ENCODE assay signal across 24 cellular contexts in genomic region chr2:168196764-168197180, GRCh38. TPM values are rescaled to one million over a fixed set of nuclear protein-coding genes. Genes with fewer than 3 reads are reported as not detected.
DNase-seq lines count a peak whose midpoint lies in the region; ATAC-seq, FAIRE-seq and TF ChIP-seq lines count a peak whose summit lies in the region.
"Had no signal": no experiment of that assay in that cellular context is flagged by ENCODE, and none has a peak within 500 bp of the region (broad histone marks: within the 10 kb centered on the region; RNA-seq: fewer than 3 reads in every experiment).

No MANE protein-coding gene starts in this region.

- H2BK5ac ChIP-seq in neuronal stem cell (ENCODE audit: low read length): no peak overlapping the region

- intact Hi-C loops in activated CD4-positive, alpha-beta T cell treated with anti-CD3 and anti-CD28 coated beads, Interleukin-2, amount 10 ng/mL, durations not matched to agents 24 days and 14 days (cut with micrococcal nuclease): no loop called here
- intact Hi-C loops in HCT116 (cut with micrococcal nuclease): no loop called here

- H3K9ac ChIP-seq in HCT116 (ENCODE audit: low read length): peak overlapping the region; percentile 34; the same call in 1 of the 2 replicates
- no peak overlapping the region for H3K9ac ChIP-seq in neuronal stem cell (ENCODE audit: low read depth, low read length, poor library complexity)

- CTCF ChIA-PET in HCT116 (lab: Charles Lee): no interaction called here

- H3K27me3 ChIP-seq in HCT116 (ENCODE audit: insufficient read depth, low read length) (no peaks in the 10 kb centered on the region), hepatocyte (no peaks in the 10 kb centered on the region), small intestine (ENCODE audit: control insufficient read depth in 2 of 2, insufficient read depth in 2 of 2, low read length in 2 of 2) (no peaks in the 10 kb centered on the region), neuronal stem cell (ENCODE audit: control insufficient read depth in 3 of 3, insufficient read depth in 3 of 3, low read depth in 1 of 3, low read length in 3 of 3) (peaks cover 0 to 7% (median 0%) of the 10 kb centered on the region in 3 experiments)
- H3K27me3 ChIP-seq: brain microvascular endothelial cell, uterus had no signal

- H4K91ac ChIP-seq in neuronal stem cell (ENCODE audit: low read depth, low read length, poor library complexity): no peak overlapping the region

- H3K9me2 ChIP-seq in HCT116 (ENCODE audit: insufficient read depth): no peaks in the 10 kb centered on the region
- H3K9me2 ChIP-seq in hepatocyte (replicated peaks; ENCODE audit: insufficient read depth): no peaks in the 10 kb centered on the region

- H3K27ac Mint-ChIP-seq in activated CD4-positive, alpha-beta T cell treated with anti-CD3 and anti-CD28 coated beads, Interleukin-2, amount 10 ng/mL, durations not matched to agents 24 days and 14 days: peak overlapping the region; percentile 23

- H3K79me2 ChIP-seq in HCT116 (ENCODE audit: insufficient read depth, low read length) (peaks cover 99% of the 10 kb centered on the region), hepatocyte (peaks cover 95% of the 10 kb centered on the region)

- 81% methylated on average over 4 of the region's 4 CpGs for WGBS in hepatocyte (ENCODE audit: low lambda C conversion rate, missing lambda C conversion rate)
- WGBS in small intestine, 3 donors: 18 to 68% (median 35%) methylated on average over 4 of the region's 4 CpGs
- no CpG with 5 or more reads among the region's 4 CpGs for WGBS in neuronal stem cell (ENCODE audit: extremely low coverage in 2 of 2, insufficient read length in 2 of 2, insufficient replicate concordance in 1 of 2), 2 donors

- peaks cover 94 to 100% of the 10 kb centered on the region in 2 experiments for H3K4me1 ChIP-seq in HCT116 (ENCODE audit: control insufficient read depth in 1 of 2, insufficient read depth in 2 of 2, low read length in 2 of 2)
- H3K4me1 ChIP-seq in hepatocyte (ENCODE audit: insufficient read depth): peaks cover 22% of the 10 kb centered on the region
- peaks cover 17 to 29% of the 10 kb centered on the region in 2 donors for H3K4me1 ChIP-seq in small intestine (ENCODE audit: control insufficient read depth in 2 of 2, insufficient read depth in 1 of 2, low read depth in 1 of 2, low read length in 1 of 2)
- H3K4me1 ChIP-seq in neuronal stem cell (ENCODE audit: control insufficient read depth in 2 of 2, insufficient read depth in 1 of 2, low read depth in 1 of 2, low read length in 2 of 2): peaks cover 4 to 25% of the 10 kb centered on the region in 2 donors
- H3K4me1 ChIP-seq: uterus had no signal

- no peak overlapping the region for H3K14ac ChIP-seq in neuronal stem cell (ENCODE audit: low read length)

- no peak overlapping the region for H2AK5ac ChIP-seq in neuronal stem cell (ENCODE audit: low read depth, low read length)

- TF ChIP-seq CTCF in HCT116 (IDR thresholded peaks at IDR 0.05 in 2 of 3, conservative IDR thresholded peaks at IDR 0.05 in 1 of 3; ENCODE audit: borderline replicate concordance in 1 of 3, insufficient read depth in 1 of 3, low read depth in 2 of 3, low read length in 2 of 3) (no peak), hepatocyte (IDR thresholded peaks at IDR 0.05; ENCODE audit: poor library complexity) (no peak)

- no peak for FAIRE-seq in small intestine (lab: Jason Lieb, UNC)
- FAIRE-seq: A549 had no signal

- RAD21 ChIA-PET in HCT116 (lab: Charles Lee; ENCODE audit: low non-redundant PET in 1 of 2, low total read pairs in 2 of 2, uncharacterized antibody in 2 of 2, unreplicated experiment in 2 of 2): no interaction called here

- H3K27me3 Mint-ChIP-seq in activated CD4-positive, alpha-beta T cell treated with anti-CD3 and anti-CD28 coated beads, Interleukin-2, amount 10 ng/mL, durations not matched to agents 24 days and 14 days: no peaks in the 10 kb centered on the region
- H3K27me3 Mint-ChIP-seq: activated naive CD8-positive, alpha-beta T cell treated with anti-CD3 and anti-CD28 coated beads, Interleukin-2, amount 10 ng/mL, durations not matched to agents 7 days and 5 days had no signal

- no peak for TF ChIP-seq POLR2A in HCT116 (IDR thresholded peaks at IDR 0.05; ENCODE audit: borderline replicate concordance, extremely low read depth, insufficient read depth, insufficient read length)

- H3K18ac ChIP-seq in neuronal stem cell (ENCODE audit: low read length): no peak overlapping the region

- no peak overlapping the region for H2BK12ac ChIP-seq in neuronal stem cell (ENCODE audit: low read length)

- 0 out of 4 replicates have a peak overlapping the region, but pooled peaks of 1 of the 2 experiments have one; percentile 2 for H3K4me3 ChIP-seq in HCT116 (replicated peaks in 1 of 2; ENCODE audit: low read depth in 1 of 2, low read length in 2 of 2)
- H3K4me3 ChIP-seq in hepatocyte: no peak overlapping the region
- H3K4me3 ChIP-seq in small intestine (ENCODE audit: low read depth in 1 of 2, low read length in 2 of 2): no peak overlapping the region
- no peak overlapping the region for H3K4me3 ChIP-seq in neuronal stem cell (ENCODE audit: low read length in 2 of 2)
- H3K4me3 ChIP-seq: A549, uterus had no signal

- no peak overlapping the region for H3K23ac ChIP-seq in neuronal stem cell (ENCODE audit: low read depth, low read length, poor library complexity)

- H3K9me3 ChIP-seq in HCT116 (ENCODE audit: control insufficient read depth in 1 of 2, insufficient read depth in 1 of 2, low read depth in 1 of 2, low read length in 2 of 2) (no peaks in the 10 kb centered on the region), hepatocyte (ENCODE audit: low read depth) (no peaks in the 10 kb centered on the region), small intestine (ENCODE audit: control insufficient read depth, low read depth) (no peaks in the 10 kb centered on the region), neuronal stem cell (replicated peaks in 1 of 2; ENCODE audit: control insufficient read depth in 2 of 2, insufficient read depth in 1 of 2, low read depth in 1 of 2, low read length in 2 of 2) (no peaks in the 10 kb centered on the region)
- H3K9me3 ChIP-seq: A549, uterus had no signal

- peak overlapping the region; percentile 99 for H3K27ac ChIP-seq in HCT116 (ENCODE audit: low read depth, low read length)
- peak overlapping the region; percentile 82 for H3K27ac ChIP-seq in hepatocyte
- peak overlapping the region; percentile 69 to 72 for H3K27ac ChIP-seq in small intestine (ENCODE audit: low read depth in 1 of 2, low read length in 1 of 2)
- H3K27ac ChIP-seq in neuronal stem cell (replicated peaks; ENCODE audit: low read length): no peak overlapping the region
- H3K27ac ChIP-seq: A549, brain microvascular endothelial cell, uterus had no signal

- H3K4me2 ChIP-seq in HCT116 (ENCODE audit: low read length) (peak overlapping the region; percentile 44), hepatocyte (peak overlapping the region; percentile 50), neuronal stem cell (ENCODE audit: insufficient read depth, low read length, poor library complexity, severe bottlenecking) (no peak overlapping the region)
- H3K4me2 ChIP-seq: A549 had no signal

- TF ChIP-seq RAD21 in HCT116 (IDR thresholded peaks at IDR 0.05; ENCODE audit: low read depth): no peak

- H3K36me3 ChIP-seq in HCT116 (ENCODE audit: control insufficient read depth in 1 of 2, insufficient read depth in 2 of 2, low read length in 2 of 2): no peaks in the 10 kb centered on the region
- no peaks in the 10 kb centered on the region for H3K36me3 ChIP-seq in hepatocyte (replicated peaks; ENCODE audit: insufficient read depth, low read depth)
- H3K36me3 ChIP-seq in small intestine (ENCODE audit: control insufficient read depth in 2 of 2, insufficient read depth in 2 of 2, low read length in 2 of 2): no peaks in the 10 kb centered on the region
- no peaks in the 10 kb centered on the region for H3K36me3 ChIP-seq in neuronal stem cell (replicated peaks in 1 of 2; ENCODE audit: control insufficient read depth in 2 of 2, insufficient read depth in 2 of 2, low read length in 2 of 2)
- H3K36me3 ChIP-seq: brain microvascular endothelial cell, uterus had no signal

- no peak overlapping the region for H3K4me3 Mint-ChIP-seq in activated CD4-positive, alpha-beta T cell treated with anti-CD3 and anti-CD28 coated beads, Interleukin-2, amount 10 ng/mL, durations not matched to agents 24 days and 14 days
- H3K4me3 Mint-ChIP-seq: activated naive CD8-positive, alpha-beta T cell treated with anti-CD3 and anti-CD28 coated beads, Interleukin-2, amount 10 ng/mL, durations not matched to agents 7 days and 5 days had no signal

- no peak overlapping the region for H4K8ac ChIP-seq in neuronal stem cell (ENCODE audit: low read depth, low read length)

- peaks cover 6% of the 10 kb centered on the region for H3K36me3 Mint-ChIP-seq in activated CD4-positive, alpha-beta T cell treated with anti-CD3 and anti-CD28 coated beads, Interleukin-2, amount 10 ng/mL, durations not matched to agents 24 days and 14 days (ENCODE audit: low read depth)

- H3K9me3 Mint-ChIP-seq in activated CD4-positive, alpha-beta T cell treated with anti-CD3 and anti-CD28 coated beads, Interleukin-2, amount 10 ng/mL, durations not matched to agents 24 days and 14 days: no peaks in the 10 kb centered on the region
- H3K9me3 Mint-ChIP-seq: activated naive CD8-positive, alpha-beta T cell treated with anti-CD3 and anti-CD28 coated beads, Interleukin-2, amount 10 ng/mL, durations not matched to agents 7 days and 5 days had no signal

- H3K79me1 ChIP-seq in neuronal stem cell (ENCODE audit: low read depth, low read length): no peaks in the 10 kb centered on the region

- H4K20me1 ChIP-seq in HCT116 (ENCODE audit: insufficient read depth) (no peaks in the 10 kb centered on the region), hepatocyte (ENCODE audit: insufficient read depth, poor library complexity, severe bottlenecking) (no peaks in the 10 kb centered on the region)

- H2BK120ac ChIP-seq in neuronal stem cell (ENCODE audit: low read depth, low read length): no peak overlapping the region

- POLR2A ChIA-PET in HCT116 (lab: Charles Lee): no interaction called here

- no peak for ATAC-seq in HCT116
- no peak for ATAC-seq in GM18858 (IDR thresholded peaks at IDR 0.05; ENCODE audit: unreplicated experiment)
- ATAC-seq: A549 had no signal

- H2AFZ ChIP-seq in HCT116 (ENCODE audit: low read depth, low read length, poor library complexity, severe bottlenecking): no peak overlapping the region
- no peak overlapping the region for H2AFZ ChIP-seq in hepatocyte
- no peak overlapping the region for H2AFZ ChIP-seq in neuronal stem cell (ENCODE audit: low read length)

- BruUV-seq in HCT116 (replicated peaks; lab: Mats Ljungman, UMichigan): no TSS peak

- DNase-seq in activated CD4-positive, alpha-beta T cell treated with anti-CD3 and anti-CD28 coated beads, Interleukin-2, amount 10 ng/mL, durations not matched to agents 24 days and 14 days: no peak
- DNase-seq in activated CD4-positive, alpha-beta T cell treated with anti-CD3 and anti-CD28 coated beads for 1 hour: no peak
- DNase-seq in HCT116 (ENCODE audit: low read depth, low spot score): no peak
- DNase-seq in hepatocyte (ENCODE audit: low spot score): peak; percentile 48
- DNase-seq in small intestine: peak; percentile 95
- no peak for DNase-seq in H4 (ENCODE audit: low spot score)
- no peak for DNase-seq in neuronal stem cell (ENCODE audit: low spot score)
- DNase-seq: activated naive CD8-positive, alpha-beta T cell treated with anti-CD3 and anti-CD28 coated beads, Interleukin-2, amount 10 ng/mL, durations not matched to agents 7 days and 5 days; brain microvascular endothelial cell; cortex of kidney; DMS 273 treated with DMSO at 0.1 percent for 48 hours; GDM1; head of caudate nucleus; NCI-H1436; NCI-H2171 treated with DMSO at 0.1 percent for 48 hours; NCI-H82; occipital lobe; OCI-M1; SHP77; stimulated activated CD4-positive, alpha-beta T cell treated with anti-CD3 and anti-CD28 coated beads, Interleukin-12 subunit alpha, Interleukin-12 subunit beta, amount 100 ng/mL, for 4 hours; substantia nigra; uterus had no signal

- H3K4me1 Mint-ChIP-seq in activated CD4-positive, alpha-beta T cell treated with anti-CD3 and anti-CD28 coated beads, Interleukin-2, amount 10 ng/mL, durations not matched to agents 24 days and 14 days: peaks cover 46% of the 10 kb centered on the region

- H3K4ac ChIP-seq in neuronal stem cell (ENCODE audit: low read length): no peak overlapping the region

- no peak overlapping the region for H2BK15ac ChIP-seq in neuronal stem cell (ENCODE audit: low read length)

RNA-seq across cellular contexts. Expression of gene STK39, which starts 50.6 kb away (rescaled TPM):
- 40.3 and 40.9 TPM in 2 replicates for total RNA-seq in activated CD4-positive, alpha-beta T cell treated with anti-CD3 and anti-CD28 coated beads, Interleukin-2, amount 10 ng/mL, durations not matched to agents 24 days and 14 days
- total RNA-seq in HCT116 (2021; ENCODE audit: unreplicated experiment) (118 TPM), hepatocyte (35.4 and 39.4 TPM in 2 replicates)
- 62.6 and 81.7 TPM in 2 replicates for polyA plus RNA-seq in HCT116 (2012)
- polyA plus RNA-seq in hepatocyte (26.5 and 26.9 TPM in 2 replicates), small intestine (10 to 100 TPM; 41.0 to 68.7 (median 41.6) TPM)
- 9.2 and 12.6 TPM in 2 replicates for total RNA-seq in H4 (2014; rRNA removed; shearing (Covaris generic))
- 13.6 TPM for polyA plus RNA-seq in neuronal stem cell (2013, experiment 1 of 2)
- 13.1 TPM for polyA plus RNA-seq in neuronal stem cell (2013, experiment 2 of 2)

Comparison
In these comparisons a context has a peak if more than half of its experiments do, and no peak if none do; other contexts are left out.
1. DNase-seq: peak in hepatocyte (single experiment) and small intestine (single experiment); none in activated CD4-positive, alpha-beta T cell treated with anti-CD3 and anti-CD28 coated beads, Interleukin-2, amount 10 ng/mL, durations not matched to agents 24 days and 14 days (single experiment), activated CD4-positive, alpha-beta T cell treated with anti-CD3 and anti-CD28 coated beads for 1 hour (single experiment), HCT116 (single experiment), H4 (single experiment) and neuronal stem cell (single experiment).